Comparison of ENCODE assay signal across 8 cellular contexts in the genomic region with DNA sequence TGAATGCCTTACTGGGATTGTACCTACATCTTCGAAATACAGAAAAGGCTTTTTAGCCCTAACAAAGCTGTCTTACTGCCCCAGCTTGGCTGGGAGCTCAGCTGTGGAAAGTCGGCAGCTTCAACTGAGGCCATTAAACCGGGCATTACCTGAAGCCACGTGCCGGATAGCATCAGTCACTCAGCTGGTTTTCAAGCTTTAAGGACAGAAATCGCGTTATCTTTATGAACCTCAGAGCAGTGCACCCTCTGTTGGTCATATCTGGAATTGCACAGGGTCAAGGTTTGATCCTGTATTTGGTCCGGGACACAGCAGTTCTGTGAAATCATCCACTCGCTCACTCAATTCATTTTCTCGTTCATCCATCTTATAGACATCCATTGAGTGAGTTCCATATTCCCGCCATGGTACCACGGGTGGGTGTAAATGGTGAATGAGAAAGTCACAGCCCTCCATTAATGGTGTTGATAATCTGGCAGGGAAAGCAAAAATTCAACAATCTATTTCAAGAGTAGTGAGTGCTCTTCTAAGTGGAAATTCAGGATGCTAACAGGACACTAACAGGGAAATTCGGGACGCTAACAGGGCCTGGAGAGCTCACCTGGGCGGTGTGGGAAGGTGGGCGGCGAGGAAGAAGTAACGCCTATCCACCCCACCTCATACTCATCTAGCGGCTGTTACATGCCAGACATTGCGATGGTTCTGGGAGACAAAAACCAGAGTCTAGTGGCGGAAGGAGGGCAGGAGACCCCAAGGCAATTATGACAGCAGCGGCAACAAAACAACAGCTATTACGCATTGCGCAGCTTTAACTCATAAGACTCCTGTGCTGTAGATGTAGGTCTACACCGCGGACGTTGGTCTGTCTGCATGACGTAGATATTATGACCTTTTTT.
DNase-seq lines count a peak whose midpoint lies in the region; ATAC-seq, FAIRE-seq and TF ChIP-seq lines count a peak whose summit lies in the region.

No MANE protein-coding gene starts in this region.

- no peaks in the 10 kb centered on the region for H3K9me3 Mint-ChIP-seq in activated CD4-positive, alpha-beta memory T cell treated with anti-CD3 and anti-CD28 coated beads, Interleukin-2, amount 10 ng/mL, durations not matched to agents 7 days and 5 days
- H3K9me3 Mint-ChIP-seq in endothelial cell (ENCODE audit: unreplicated experiment), result no peaks in the 10 kb centered on the region
- no peaks in the 10 kb centered on the region for H3K9me3 Mint-ChIP-seq in neural crest cell

- H3K36me3 Mint-ChIP-seq in activated CD4-positive, alpha-beta memory T cell treated with anti-CD3 and anti-CD28 coated beads, Interleukin-2, amount 10 ng/mL, durations not matched to agents 7 days and 5 days (ENCODE audit: low read depth), result no peaks in the 10 kb centered on the region
- H3K36me3 Mint-ChIP-seq in endothelial cell (ENCODE audit: low read depth, unreplicated experiment) (no peaks in the 10 kb centered on the region), neural crest cell (ENCODE audit: low read depth) (no peaks in the 10 kb centered on the region)

- H3K4me3 ChIP-seq in AG04450 (ENCODE audit: low read depth, low read length) (no peak overlapping the region), thoracic aorta (no peak overlapping the region)

- no peak overlapping the region for H3K27ac Mint-ChIP-seq in activated CD4-positive, alpha-beta memory T cell treated with anti-CD3 and anti-CD28 coated beads, Interleukin-2, amount 10 ng/mL, durations not matched to agents 7 days and 5 days
- no peak overlapping the region for H3K27ac Mint-ChIP-seq in endothelial cell (ENCODE audit: unreplicated experiment)
- H3K27ac Mint-ChIP-seq in neural crest cell (ENCODE audit: unreplicated experiment), result no peak overlapping the region

- H3K27me3 Mint-ChIP-seq in activated CD4-positive, alpha-beta memory T cell treated with anti-CD3 and anti-CD28 coated beads, Interleukin-2, amount 10 ng/mL, durations not matched to agents 7 days and 5 days, result peaks cover 6% of the 10 kb centered on the region
- H3K27me3 Mint-ChIP-seq in endothelial cell (ENCODE audit: unreplicated experiment), result no peaks in the 10 kb centered on the region
- peaks cover 11% of the 10 kb centered on the region for H3K27me3 Mint-ChIP-seq in neural crest cell (ENCODE audit: low read depth)

- no peaks in the 10 kb centered on the region for H3K36me3 ChIP-seq in thoracic aorta

- peak; percentile 91 for TF ChIP-seq CTCF in AG04450 (IDR thresholded peaks at IDR 0.05; ENCODE audit: low read depth, low read length)
- TF ChIP-seq CTCF in endothelial cell (IDR thresholded peaks at IDR 0.05; ENCODE audit: unreplicated experiment), result peak; percentile 99
- peak; percentile 89 for TF ChIP-seq CTCF in neural crest cell (conservative IDR thresholded peaks at IDR 0.05)
- TF ChIP-seq CTCF in thoracic aorta (IDR thresholded peaks at IDR 0.05), result peak; percentile 73

- H3K4me1 Mint-ChIP-seq in activated CD4-positive, alpha-beta memory T cell treated with anti-CD3 and anti-CD28 coated beads, Interleukin-2, amount 10 ng/mL, durations not matched to agents 7 days and 5 days, result no peaks in the 10 kb centered on the region
- peaks cover 17% of the 10 kb centered on the region for H3K4me1 Mint-ChIP-seq in endothelial cell (ENCODE audit: unreplicated experiment)
- H3K4me1 Mint-ChIP-seq in neural crest cell, result no peaks in the 10 kb centered on the region

- no peak for ATAC-seq in thoracic aorta (ENCODE audit: insufficient number of reproducible peaks, low FRiP score, low read depth)
- ATAC-seq in HG03280 (IDR thresholded peaks at IDR 0.05; ENCODE audit: unreplicated experiment), result no peak

- DNase-seq in AG04450 (ENCODE audit: low read depth, low spot score) (no peak), GM12892 (ENCODE audit: insufficient read length) (peak; percentile 36), NCI-H2171 treated with DMSO at 0.1 percent for 48 hours (lab: John Stamatoyannopoulos, UW) (peak; percentile 54), endothelial cell (ENCODE audit: low spot score) (peak; percentile 69), neural crest cell (ENCODE audit: low read depth, low spot score) (peak; percentile 72), thoracic aorta (ENCODE audit: low spot score) (no peak)
- DNase-seq in activated CD4-positive, alpha-beta memory T cell treated with anti-CD3 and anti-CD28 coated beads, Interleukin-2, amount 10 ng/mL, durations not matched to agents 7 days and 5 days, result peak; percentile 45

- TF ChIP-seq POLR2A in GM12892 (IDR thresholded peaks at IDR 0.05; ENCODE audit: low read depth, low read length), result no peak

- POLR2A ChIA-PET in AG04450 (lab: Yijun Ruan, JAX), result no interaction called here
- POLR2A ChIA-PET in activated CD4-positive, alpha-beta memory T cell treated with anti-CD3 and anti-CD28 coated beads, Interleukin-2, amount 10 ng/mL, durations not matched to agents 7 days and 5 days (lab: Charles Lee), result no interaction called here

- H3K4me1 ChIP-seq in thoracic aorta (ENCODE audit: control insufficient read depth in 1 of 2, low read depth in 2 of 2), result no peaks in the 10 kb centered on the region

- H3K9me3 ChIP-seq in AG04450 (ENCODE audit: control insufficient read depth, insufficient read depth, low read length) (peaks cover 2% of the 10 kb centered on the region; the same call in 1 of the 2 replicates), thoracic aorta (no peaks in the 10 kb centered on the region)

- H3K27me3 ChIP-seq in AG04450 (ENCODE audit: control insufficient read depth, insufficient read depth, low read length) (no peaks in the 10 kb centered on the region), thoracic aorta (replicated peaks; ENCODE audit: insufficient read depth) (no peaks in the 10 kb centered on the region)

- no peak overlapping the region for H3K27ac ChIP-seq in AG04450 (ENCODE audit: low read depth, low read length)
- H3K27ac ChIP-seq in thoracic aorta, result no peak overlapping the region

- CTCF ChIA-PET in AG04450 (lab: Charles Lee), result interaction anchor here (0.5 to 6.5 kb wide), 30 partner anchors 9 to 803 kb away, joined by 3 to 85 read pairs (median 4); no protein-coding TSS in a partner anchor
- CTCF ChIA-PET in activated CD4-positive, alpha-beta memory T cell treated with anti-CD3 and anti-CD28 coated beads, Interleukin-2, amount 10 ng/mL, durations not matched to agents 7 days and 5 days (lab: Charles Lee), result interaction anchor here (0.7 to 1.7 kb wide), 8 partner anchors 11 to 221 kb away, joined by 3 to 5 read pairs (median 4); no protein-coding TSS in a partner anchor

- no peak overlapping the region for H3K4me3 Mint-ChIP-seq in activated CD4-positive, alpha-beta memory T cell treated with anti-CD3 and anti-CD28 coated beads, Interleukin-2, amount 10 ng/mL, durations not matched to agents 7 days and 5 days
- H3K4me3 Mint-ChIP-seq in endothelial cell (ENCODE audit: unreplicated experiment) (no peak overlapping the region), neural crest cell (no peak overlapping the region)

- FAIRE-seq in GM12892 (lab: Jason Lieb, UNC), result peak; percentile 96

Comparison
In these comparisons a context has a peak if more than half of its experiments do, and no peak if none do; other contexts are left out.
1. DNase-seq: peak in GM12892 (single experiment), NCI-H2171 treated with DMSO at 0.1 percent for 48 hours (single experiment), activated CD4-positive, alpha-beta memory T cell treated with anti-CD3 and anti-CD28 coated beads, Interleukin-2, amount 10 ng/mL, durations not matched to agents 7 days and 5 days (single experiment), endothelial cell (single experiment) and neural crest cell (single experiment); none in AG04450 (single experiment) and thoracic aorta (single experiment).
2. Peak in every context shown above with its lines, with median percentiles within 50 percentile points of each other: CTCF ChIP-seq.